In the genomic region with DNA sequence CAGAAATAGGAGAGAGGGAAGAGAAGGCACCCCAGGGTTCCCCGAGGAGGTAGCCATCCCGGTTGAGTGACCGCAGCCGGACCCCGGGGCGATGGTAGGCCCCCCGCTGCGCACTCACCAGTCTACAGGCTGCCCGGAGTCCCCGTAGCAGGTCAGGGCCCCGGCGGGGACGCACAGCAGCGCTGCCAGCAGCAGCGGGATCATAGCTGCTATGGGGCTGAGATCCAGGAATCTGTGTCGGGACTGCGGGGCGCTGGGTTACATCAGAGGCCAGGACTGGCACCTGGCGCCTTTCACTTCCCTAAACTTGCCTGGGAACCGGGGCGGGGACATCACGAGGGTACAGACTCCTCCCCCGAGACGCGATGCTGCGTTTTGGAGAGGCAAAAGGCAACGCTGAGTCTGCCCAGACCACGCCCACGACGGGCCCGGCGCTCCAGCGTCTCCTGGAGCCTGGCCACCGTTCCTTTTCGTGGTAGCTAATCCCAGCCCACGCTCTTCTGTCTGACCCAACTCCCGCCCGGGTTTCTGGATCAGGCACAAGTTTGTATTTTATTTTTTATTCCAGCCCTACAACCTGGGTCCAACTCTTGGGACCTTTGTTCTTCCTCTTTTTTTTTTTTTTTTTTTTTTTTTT, we compare ENCODE assay signal across 8 cellular contexts. TPM values are rescaled to one million over a fixed set of nuclear protein-coding genes. Genes with fewer than 3 reads are reported as not detected.
DNase-seq lines count a peak whose midpoint lies in the region; ATAC-seq and TF ChIP-seq lines count a peak whose summit lies in the region.

A gene with protein sequence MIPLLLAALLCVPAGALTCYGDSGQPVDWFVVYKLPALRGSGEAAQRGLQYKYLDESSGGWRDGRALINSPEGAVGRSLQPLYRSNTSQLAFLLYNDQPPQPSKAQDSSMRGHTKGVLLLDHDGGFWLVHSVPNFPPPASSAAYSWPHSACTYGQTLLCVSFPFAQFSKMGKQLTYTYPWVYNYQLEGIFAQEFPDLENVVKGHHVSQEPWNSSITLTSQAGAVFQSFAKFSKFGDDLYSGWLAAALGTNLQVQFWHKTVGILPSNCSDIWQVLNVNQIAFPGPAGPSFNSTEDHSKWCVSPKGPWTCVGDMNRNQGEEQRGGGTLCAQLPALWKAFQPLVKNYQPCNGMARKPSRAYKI (minus strand): TSS at position 278 of the 637 bp plus-strand sequence. CDS start 74 bp downstream, at position 204.

- 0 to 1% methylated on average over 33 to 38 of the region's 38 CpGs for WGBS in lung, 2 donors

- peaks cover 0 to 8% of the 10 kb centered on the region in 2 donors for H3K36me3 ChIP-seq in lung (ENCODE audit: control insufficient read depth in 2 of 2, insufficient read depth in 2 of 2, low read length in 2 of 2)

- DNase-seq in CD14-positive monocyte (ENCODE audit: low spot score), result peak; percentile 97
- DNase-seq in HK-2 (ENCODE audit: unreplicated experiment), result peak; percentile 92
- DNase-seq in NCI-H82 treated with DMSO at 0.1 percent for 48 hours (lab: John Stamatoyannopoulos, UW; ENCODE audit: unreplicated experiment), result peak; percentile 94
- DNase-seq in activated CD8-positive, alpha-beta memory T cell treated with anti-CD3 and anti-CD28 coated beads for 1 hour (ENCODE audit: extremely low read depth in 1 of 2, low read depth in 1 of 2), result peak; percentile 72 to 74
- peak; percentile 82 for DNase-seq in effector CD4-positive, alpha-beta T cell
- DNase-seq in lung (ENCODE audit: low spot score), result peak; percentile 97
- DNase-seq in stimulated activated CD4-positive, alpha-beta T cell treated with anti-CD3 and anti-CD28 coated beads, TNF-alpha, amount 100 ng/mL, for 4 hours (ENCODE audit: low read depth in 3 of 3), result peak; percentile 72 to 83 (median 79)

- H3K9me3 Mint-ChIP-seq in CD14-positive monocyte, result peaks cover 8 to 32% (median 18%) of the 10 kb centered on the region in 7 donors

- peak within 1 kb of the TSS; percentile 83 to 87 for H3K27ac ChIP-seq in lung (ENCODE audit: low read depth in 1 of 2, low read length in 1 of 2)

- ATAC-seq in GM19438 (IDR thresholded peaks at IDR 0.05; ENCODE audit: low read depth, unreplicated experiment) (peak; percentile 74), lung (ENCODE audit: insufficient read depth, low FRiP score) (peak; percentile 89)

- H3K27me3 Mint-ChIP-seq in CD14-positive monocyte (ENCODE audit: low read depth in 3 of 3), result peaks cover 4 to 20% (median 11%) of the 10 kb centered on the region in 3 donors

- H3K27ac Mint-ChIP-seq in CD14-positive monocyte, result peak within 1 kb of the TSS; percentile 97 to 98 (median 97)

- peak within 1 kb of the TSS; percentile 63 for H3K4me3 ChIP-seq in lung

- H3K36me3 Mint-ChIP-seq in CD14-positive monocyte, result peaks cover 9 to 19% of the 10 kb centered on the region in 2 donors

- peaks cover 52% of the 10 kb centered on the region for H3K4me1 Mint-ChIP-seq in CD14-positive monocyte

- intact Hi-C loops in CD14-positive monocyte (cut with micrococcal nuclease), result loop anchor here in 1 of 2 donors (10.0 kb wide), 2 partner anchors 54 to 84 kb away; a partner anchor contains a TSS

- peak within 1 kb of the TSS; percentile 86 to 92 for H3K4me3 Mint-ChIP-seq in CD14-positive monocyte

- H3K9me3 ChIP-seq in lung (ENCODE audit: control insufficient read depth in 2 of 2, insufficient read depth in 1 of 2, low read length in 1 of 2), result peaks cover 0 to 9% of the 10 kb centered on the region in 2 donors

- H3K4me1 ChIP-seq in lung (ENCODE audit: control insufficient read depth in 2 of 2, insufficient read depth in 2 of 2, low read length in 2 of 2), result peaks cover 0 to 17% of the 10 kb centered on the region in 2 donors

- TF ChIP-seq CTCF in CD14-positive monocyte (IDR thresholded peaks at IDR 0.05) (no peak), lung (IDR thresholded peaks at IDR 0.05; ENCODE audit: control extremely low read depth, extremely low read depth) (no peak)

- H3K27me3 ChIP-seq in lung (ENCODE audit: control insufficient read depth, insufficient read depth), result no peaks in the 10 kb centered on the region

RNA-seq across cellular contexts. Expression of the gene that starts here (rescaled TPM):
- polyA plus RNA-seq in CD14-positive monocyte (10 to 100 TPM; 38.8 to 91.6 TPM), lung (10 to 100 TPM; 32.2 to 72.3 TPM)
- 10 to 100 TPM; 31.2 to 68.0 TPM for total RNA-seq in lung

Comparison
In these comparisons a context has a peak if more than half of its experiments do, and no peak if none do; other contexts are left out.
1. Peak in every context shown above with its lines: DNase-seq, ATAC-seq, H3K4me3 ChIP-seq and H3K27ac ChIP-seq.